ENCODE assay signal across 12 cellular contexts in the genomic region with DNA sequence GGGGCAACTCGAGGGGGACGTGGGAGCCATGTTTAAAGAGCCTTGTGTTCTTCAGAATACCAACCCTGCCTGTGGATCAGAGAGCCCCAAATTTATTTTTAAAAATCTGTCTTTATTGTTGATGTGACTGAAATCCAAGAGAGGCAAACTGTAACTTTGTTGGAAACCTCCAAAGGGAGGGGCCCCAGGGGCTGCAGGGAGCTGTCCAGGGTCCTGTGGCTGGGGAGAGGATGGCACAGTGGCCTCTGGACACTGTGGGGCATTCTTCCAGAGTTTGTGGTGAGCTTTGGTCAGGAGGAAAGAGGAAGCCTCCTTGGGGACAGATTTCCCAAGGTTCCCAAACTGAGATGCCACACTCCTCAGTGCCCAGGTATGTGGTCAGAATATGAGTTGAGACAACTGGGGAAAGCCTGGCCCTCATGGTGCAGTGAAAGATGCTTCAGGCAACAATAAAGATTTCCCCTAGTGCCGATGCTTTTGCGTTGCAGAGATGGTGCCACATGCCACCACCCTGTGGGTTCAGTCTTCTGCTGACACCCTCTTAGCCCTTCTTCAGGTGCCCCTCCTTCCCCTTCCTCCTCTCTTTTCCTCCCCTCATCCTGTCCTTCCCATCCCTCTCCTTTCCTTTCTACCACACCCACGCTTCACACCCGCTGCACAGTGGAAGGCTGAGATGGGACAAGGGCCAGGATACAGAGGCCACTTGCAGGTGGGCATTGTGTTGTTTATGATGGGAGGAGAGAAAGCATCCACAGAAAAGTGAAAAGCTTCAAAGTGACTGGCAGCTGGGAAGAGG.
DNase-seq lines count a peak whose midpoint lies in the region; ATAC-seq and TF ChIP-seq lines count a peak whose summit lies in the region.
"Had no signal": no experiment of that assay in that cellular context is flagged by ENCODE, and none has a peak within 500 bp of the region (broad histone marks: within the 10 kb centered on the region; RNA-seq: fewer than 3 reads in every experiment).

No MANE protein-coding gene starts in this region.

- no peaks in the 10 kb centered on the region; the same call in 1 of the 2 replicates for H4K20me1 ChIP-seq in GM23338 (replicated peaks; ENCODE audit: insufficient read depth)

- no peak overlapping the region for H2AFZ ChIP-seq in GM23338

- H3K27me3 ChIP-seq in GM23338 (ENCODE audit: insufficient read depth): no peaks in the 10 kb centered on the region

- H3K4me3 ChIP-seq in GM23338: no peak overlapping the region

- no peaks in the 10 kb centered on the region for H3K36me3 ChIP-seq in GM23338 (ENCODE audit: insufficient read depth)

- no peak overlapping the region for H3K27ac Mint-ChIP-seq in GM23338
- H3K27ac Mint-ChIP-seq: activated CD4-positive, alpha-beta memory T cell treated with anti-CD3 and anti-CD28 coated beads for 36 hours; activated naive CD4-positive, alpha-beta T cell treated with anti-CD3 and anti-CD28 coated beads, Interleukin-2, amount 50 U/mL, for 24 hours had no signal

- no peaks in the 10 kb centered on the region for H3K4me1 ChIP-seq in GM23338 (ENCODE audit: insufficient read depth)

- no peak for TF ChIP-seq CTCF in GM23338 (conservative IDR thresholded peaks at IDR 0.05; ENCODE audit: low read depth in 2 of 2)

- no peak overlapping the region for H3K4me3 Mint-ChIP-seq in GM23338
- H3K4me3 Mint-ChIP-seq: activated CD4-positive, alpha-beta memory T cell treated with anti-CD3 and anti-CD28 coated beads for 36 hours; activated naive CD4-positive, alpha-beta T cell treated with anti-CD3 and anti-CD28 coated beads, Interleukin-2, amount 50 U/mL, for 24 hours had no signal

- H3K9me3 Mint-ChIP-seq in GM23338: no peaks in the 10 kb centered on the region
- H3K9me3 Mint-ChIP-seq: activated CD4-positive, alpha-beta memory T cell treated with anti-CD3 and anti-CD28 coated beads for 36 hours; activated naive CD4-positive, alpha-beta T cell treated with anti-CD3 and anti-CD28 coated beads, Interleukin-2, amount 50 U/mL, for 24 hours had no signal

- H3K4me1 Mint-ChIP-seq in GM23338: peaks cover 7% of the 10 kb centered on the region
- H3K4me1 Mint-ChIP-seq: activated naive CD4-positive, alpha-beta T cell treated with anti-CD3 and anti-CD28 coated beads, Interleukin-2, amount 50 U/mL, for 24 hours had no signal

- H3K27ac ChIP-seq in GM23338 (ENCODE audit: low read depth) (no peak overlapping the region), substantia nigra (ENCODE audit: low read depth, low read length, poor library complexity, severe bottlenecking) (no peak overlapping the region)

- DNase-seq in AG08396 (ENCODE audit: low spot score) (peak; percentile 37), GM23338 (ENCODE audit: low spot score) (peak; percentile 61), RPMI8226 (peak; percentile 34), kidney tubule cell (ENCODE audit: low spot score) (peak; percentile 17), DMS53 (lab: John Stamatoyannopoulos, UW) (no peak), substantia nigra (lab: John Stamatoyannopoulos, UW) (no peak), NCI-H1092 treated with DMSO at 0.1 percent for 48 hours (lab: John Stamatoyannopoulos, UW) (no peak)
- DNase-seq: activated CD4-positive, alpha-beta memory T cell treated with anti-CD3 and anti-CD28 coated beads for 36 hours; cerebellar nuclear complex; stimulated activated CD4-positive, alpha-beta T cell treated with anti-CD3 and anti-CD28 coated beads, Interleukin-4, amount 100 ng/mL, for 4 hours had no signal

- no peak overlapping the region for H3K4me2 ChIP-seq in GM23338

- H3K79me2 ChIP-seq in GM23338 (replicated peaks; ENCODE audit: insufficient read depth): no peaks in the 10 kb centered on the region

- H3K9me2 ChIP-seq in GM23338 (ENCODE audit: insufficient read depth): no peaks in the 10 kb centered on the region; the same call in 1 of the 2 replicates

- H3K27me3 Mint-ChIP-seq in GM23338 (ENCODE audit: insufficient read depth, low read depth, poor library complexity): peaks cover 1% of the 10 kb centered on the region

- no peaks in the 10 kb centered on the region for H3K36me3 Mint-ChIP-seq in GM23338 (ENCODE audit: low read depth)
- H3K36me3 Mint-ChIP-seq: activated CD4-positive, alpha-beta memory T cell treated with anti-CD3 and anti-CD28 coated beads for 36 hours; activated naive CD4-positive, alpha-beta T cell treated with anti-CD3 and anti-CD28 coated beads, Interleukin-2, amount 50 U/mL, for 24 hours had no signal

- H3F3A ChIP-seq in GM23338 (replicated peaks; ENCODE audit: low read depth): no peaks in the 10 kb centered on the region

- ATAC-seq in GM23338: peak; percentile 95
- no peak for ATAC-seq in GM18519 (IDR thresholded peaks at IDR 0.05; ENCODE audit: low FRiP score, unreplicated experiment)

TF ChIP-seq in GM23338, 12 proteins besides CTCF, POLR2A, EP300 and RAD21:
- TF ChIP-seq EZH2 (IDR thresholded peaks at IDR 0.05; ENCODE audit: low read depth, unreplicated experiment) (no peak), REST (IDR thresholded peaks at IDR 0.05; ENCODE audit: unreplicated experiment) (peak; percentile 88), NANOG (IDR thresholded peaks at IDR 0.05; ENCODE audit: borderline replicate concordance) (no peak)

Comparison
In these comparisons a context has a peak if more than half of its experiments do, and no peak if none do; other contexts are left out.
1. DNase-seq: peak in AG08396 (single experiment), GM23338 (single experiment), RPMI8226 (single experiment) and kidney tubule cell (single experiment); none in DMS53 (single experiment), substantia nigra (0 of 49) and NCI-H1092 treated with DMSO at 0.1 percent for 48 hours (single experiment).